ENCODE assay signal across 1 cellular context in genomic region chr1:244361764-244362473, GRCh38.
TF ChIP-seq lines count a peak whose summit lies in the region.

No MANE protein-coding gene starts in this region.

TF ChIP-seq in HepG2, 621 proteins besides CTCF, POLR2A, EP300 and RAD21 (continued from another document):
- TF ChIP-seq ARID5B (CRISPR knock-in tag; IDR thresholded peaks at IDR 0.05) (peak; percentile 31; the same call in 1 of the 2 replicates), HNRNPL (IDR thresholded peaks at IDR 0.05; ENCODE audit: low read depth, low read length) (no peak), XBP1 (CRISPR knock-in tag; IDR thresholded peaks at IDR 0.05) (no peak), DMAP1 (CRISPR knock-in tag; IDR thresholded peaks at IDR 0.05) (no peak), SP2 (CRISPR knock-in tag; IDR thresholded peaks at IDR 0.05) (no peak), ZNF652 (CRISPR knock-in tag; IDR thresholded peaks at IDR 0.05; ENCODE audit: borderline replicate concordance, low read depth) (peak; percentile 87), KLF11 (CRISPR knock-in tag; IDR thresholded peaks at IDR 0.05) (no peak), SP1 (IDR thresholded peaks at IDR 0.05) (no peak), SP1 (CRISPR knock-in tag; IDR thresholded peaks at IDR 0.05) (no peak), RORA (CRISPR knock-in tag; IDR thresholded peaks at IDR 0.05) (no peak), SIN3A (IDR thresholded peaks at IDR 0.05; ENCODE audit: borderline replicate concordance, low read depth, low read length) (no peak), HNRNPK (IDR thresholded peaks at IDR 0.05; ENCODE audit: low read depth, low read length, poor library complexity, severe bottlenecking) (no peak), KLF9 (CRISPR knock-in tag; IDR thresholded peaks at IDR 0.05; ENCODE audit: low read depth) (no peak), ZBTB43 (CRISPR knock-in tag; conservative IDR thresholded peaks at IDR 0.05) (no peak), ZFY (CRISPR knock-in tag; IDR thresholded peaks at IDR 0.05) (no peak), ZNF543 (CRISPR knock-in tag; IDR thresholded peaks at IDR 0.05) (no peak), FOXM1 (CRISPR knock-in tag; IDR thresholded peaks at IDR 0.05) (no peak), ZXDC (CRISPR knock-in tag; IDR thresholded peaks at IDR 0.05) (no peak), BRCA1 (CRISPR knock-in tag; IDR thresholded peaks at IDR 0.05) (no peak), ZBTB8A (CRISPR knock-in tag; IDR thresholded peaks at IDR 0.05; ENCODE audit: borderline replicate concordance, low read depth) (no peak), SP5 (CRISPR knock-in tag; IDR thresholded peaks at IDR 0.05; ENCODE audit: borderline replicate concordance, low read depth) (no peak), ASH2L (IDR thresholded peaks at IDR 0.05; ENCODE audit: insufficient read length, low read depth, low read length) (no peak), NAIF1 (CRISPR knock-in tag; IDR thresholded peaks at IDR 0.05; ENCODE audit: borderline replicate concordance) (no peak), GFI1 (CRISPR knock-in tag; IDR thresholded peaks at IDR 0.05; ENCODE audit: borderline replicate concordance) (no peak), HNRNPLL (IDR thresholded peaks at IDR 0.05; ENCODE audit: low read depth, low read length, poor library complexity, severe bottlenecking) (no peak), BCL6 (CRISPR knock-in tag; IDR thresholded peaks at IDR 0.05) (0 out of 2 replicates have a peak, but pooled peaks have one; percentile 9), SOX6 (IDR thresholded peaks at IDR 0.05) (no peak), SOX6 (CRISPR knock-in tag; IDR thresholded peaks at IDR 0.05) (peak; percentile 56), ZNF530 (CRISPR knock-in tag; IDR thresholded peaks at IDR 0.05; ENCODE audit: low read depth) (no peak), FOXA3 (CRISPR knock-in tag; IDR thresholded peaks at IDR 0.05) (peak; percentile 50; the same call in 1 of the 2 replicates), ZNF772 (CRISPR knock-in tag; IDR thresholded peaks at IDR 0.05) (no peak)
TF ChIP-seq in HepG2: peak in this region for 21.
